ENCODE assay signal across 2 cellular contexts in genomic region chr12:43703772-43704171, GRCh38.
TF ChIP-seq lines count a peak whose summit lies in the region.

No MANE protein-coding gene starts in this region.

TF ChIP-seq in HEK293, 187 proteins besides CTCF, POLR2A, EP300 and RAD21:
- peak; percentile 80 for TF ChIP-seq ZNF449 (tag by site-specific recombination; IDR thresholded peaks at IDR 0.05)
TF ChIP-seq in HEK293: peak in this region for 1; not testable (repeated sequence) for 186.

TF ChIP-seq in GM12878, 131 proteins besides CTCF, POLR2A, EP300 and RAD21:
- TF ChIP-seq ZSCAN29 (IDR thresholded peaks at IDR 0.05): peak; percentile 92
